ENCODE assay signal across 1 cellular context in the genomic region with DNA sequence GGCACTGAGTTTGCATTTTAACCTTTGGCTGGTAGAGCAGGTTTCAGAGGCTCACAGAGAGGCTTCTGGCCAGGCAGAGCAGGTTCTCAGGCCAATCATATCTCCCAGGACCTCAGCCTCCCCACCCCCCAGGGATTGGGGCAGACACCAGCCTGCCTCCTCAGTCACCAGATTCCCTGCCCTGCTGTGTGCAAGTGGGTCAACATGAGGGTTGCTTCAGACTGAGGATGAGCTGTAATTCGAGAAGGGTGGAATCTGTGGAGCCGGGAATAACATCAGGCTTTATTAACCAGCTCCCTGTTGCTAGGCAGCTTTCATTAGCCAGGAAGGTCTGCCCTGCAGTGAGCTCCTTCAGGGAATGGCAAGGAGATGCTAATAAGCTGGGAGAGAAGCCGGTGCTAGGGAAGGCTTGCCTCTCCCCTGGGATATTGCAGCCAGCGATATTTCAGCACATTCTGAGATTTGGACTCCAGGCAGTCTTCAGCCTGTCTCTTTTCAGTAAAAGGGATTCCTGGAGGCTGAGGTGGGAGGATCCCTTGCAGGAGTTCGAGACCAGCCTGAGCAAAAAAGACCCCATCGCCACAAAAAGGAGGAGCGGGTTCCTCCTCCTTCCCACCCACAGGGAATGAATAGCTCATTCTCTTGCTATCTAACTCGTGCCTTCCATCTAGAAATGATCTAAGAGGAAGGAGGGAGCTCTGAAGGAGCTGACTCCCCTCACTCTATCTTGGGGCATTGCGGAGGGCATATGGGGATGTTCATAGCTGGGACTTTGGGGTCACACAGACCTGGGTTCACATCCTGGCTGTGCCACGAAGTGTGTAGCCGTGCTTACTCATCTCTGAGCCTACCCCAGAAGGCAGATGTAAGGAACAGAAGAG.
TF ChIP-seq lines count a peak whose summit lies in the region.

No MANE protein-coding gene starts in this region.

TF ChIP-seq in H1, 55 proteins besides CTCF, POLR2A, EP300 and RAD21 (continued from another document):
- no peak for TF ChIP-seq SIRT6 (IDR thresholded peaks at IDR 0.05; ENCODE audit: low read length)
TF ChIP-seq in H1: peak in this region for 16.
